14 cellular contexts compared by ENCODE assay signal in genomic region chr17:35529326-35529725, GRCh38. TPM values are rescaled to one million over a fixed set of nuclear protein-coding genes. Genes with fewer than 3 reads are reported as not detected.
DNase-seq lines count a peak whose midpoint lies in the region; ATAC-seq and TF ChIP-seq lines count a peak whose summit lies in the region.
"Not testable (repeated sequence)": the region's sequence is repeated elsewhere in the genome, so short reads cannot be mapped to it uniquely, and the experiment has no call there.
"Had no signal": no experiment of that assay in that cellular context is flagged by ENCODE, and none has a peak within 500 bp of the region (broad histone marks: within the 10 kb centered on the region; RNA-seq: fewer than 3 reads in every experiment).

No MANE protein-coding gene starts in this region.

- H3K27me3 ChIP-seq in CD4-positive, CD25-positive, alpha-beta regulatory T cell (ENCODE audit: control insufficient read depth, insufficient read depth, low read length); CD8-positive, alpha-beta memory T cell (ENCODE audit: insufficient read depth, low read length, poor library complexity, severe bottlenecking): not testable (repeated sequence)

- intact Hi-C loops in activated CD8-positive, alpha-beta T cell treated with anti-CD3 and anti-CD28 coated beads for 36 hours (cut with micrococcal nuclease); activated T-helper 1 cell treated with anti-CD3 and anti-CD28 coated beads, Interleukin-12 subunit alpha, Interleukin-12 subunit beta, Interleukin-2, Interleukin-4 antibody, amounts not matched to agents 30 ng/mL and 10 ng/mL and 1 ng/mL, durations not matched to agents 14 hours and 24 hours and 36 hours (cut with micrococcal nuclease): not testable (repeated sequence)
- intact Hi-C loops in natural killer cell (cut with micrococcal nuclease): loop anchor here (10.0 kb wide), 1 partner anchor 55 kb away; the partner anchor contains the start of gene AP2B1

- H3K4me1 Mint-ChIP-seq in CD4-positive, CD25-positive, alpha-beta regulatory T cell: peaks cover 39 to 90% (median 73%) of the 10 kb centered on the region in 4 donors
- peaks cover 73 to 90% (median 86%) of the 10 kb centered on the region in 3 donors for H3K4me1 Mint-ChIP-seq in CD8-positive, alpha-beta memory T cell
- H3K4me1 Mint-ChIP-seq in T-helper 17 cell (peaks cover 60% of the 10 kb centered on the region), natural killer cell (peaks cover 70 to 82% of the 10 kb centered on the region in 2 donors)
- peaks cover 72% of the 10 kb centered on the region for H3K4me1 Mint-ChIP-seq in activated CD8-positive, alpha-beta T cell treated with anti-CD3 and anti-CD28 coated beads for 36 hours (ENCODE audit: low read depth)
- peaks cover 76% of the 10 kb centered on the region for H3K4me1 Mint-ChIP-seq in activated T-helper 1 cell treated with anti-CD3 and anti-CD28 coated beads, Interleukin-12 subunit alpha, Interleukin-12 subunit beta, Interleukin-2, Interleukin-4 antibody, amounts not matched to agents 30 ng/mL and 10 ng/mL and 1 ng/mL, durations not matched to agents 14 hours and 24 hours and 36 hours (ENCODE audit: low read depth)
- peaks cover 84% of the 10 kb centered on the region for H3K4me1 Mint-ChIP-seq in activated naive CD8-positive, alpha-beta T cell (ENCODE audit: low read depth)
- peaks cover 73% of the 10 kb centered on the region for H3K4me1 Mint-ChIP-seq in central memory CD8-positive, alpha-beta T cell

- not testable (repeated sequence) for H3K36me3 ChIP-seq in CD4-positive, CD25-positive, alpha-beta regulatory T cell (ENCODE audit: control insufficient read depth, insufficient read depth, low read length); CD8-positive, alpha-beta memory T cell (ENCODE audit: insufficient read depth, low read length)

- not testable (repeated sequence) for H3K27me3 Mint-ChIP-seq in CD4-positive, CD25-positive, alpha-beta regulatory T cell; CD8-positive, alpha-beta memory T cell; T-helper 17 cell; activated CD8-positive, alpha-beta T cell treated with anti-CD3 and anti-CD28 coated beads for 36 hours; activated T-helper 1 cell treated with anti-CD3 and anti-CD28 coated beads, Interleukin-12 subunit alpha, Interleukin-12 subunit beta, Interleukin-2, Interleukin-4 antibody, amounts not matched to agents 30 ng/mL and 10 ng/mL and 1 ng/mL, durations not matched to agents 14 hours and 24 hours and 36 hours (ENCODE audit: insufficient read depth); activated naive CD8-positive, alpha-beta T cell; central memory CD8-positive, alpha-beta T cell; natural killer cell (ENCODE audit: low read depth in 2 of 2)

- not testable (repeated sequence) for DNase-seq in CD4-positive, CD25-positive, alpha-beta regulatory T cell; CD8-positive, alpha-beta memory T cell; T-helper 17 cell; activated CD8-positive, alpha-beta T cell treated with anti-CD3 and anti-CD28 coated beads for 36 hours; activated T-helper 1 cell treated with anti-CD3 and anti-CD28 coated beads, Interleukin-12 subunit alpha, Interleukin-12 subunit beta, Interleukin-2, Interleukin-4 antibody, amounts not matched to agents 30 ng/mL and 10 ng/mL and 1 ng/mL, durations not matched to agents 14 hours and 24 hours and 36 hours (ENCODE audit: low spot score); central memory CD8-positive, alpha-beta T cell (ENCODE audit: low spot score in 2 of 2); natural killer cell

- not testable (repeated sequence) for H3K9me3 ChIP-seq in CD4-positive, CD25-positive, alpha-beta regulatory T cell (ENCODE audit: control insufficient read depth in 2 of 2, low read length in 2 of 2); CD8-positive, alpha-beta memory T cell (ENCODE audit: low read length); T-helper 17 cell (ENCODE audit: control insufficient read depth, low read length, poor library complexity, severe bottlenecking)

- peak overlapping the region; percentile 34 to 95 (median 34) for H3K27ac Mint-ChIP-seq in CD4-positive, CD25-positive, alpha-beta regulatory T cell
- H3K27ac Mint-ChIP-seq in CD8-positive, alpha-beta memory T cell: peak overlapping the region; percentile 59 to 100 (median 90)
- H3K27ac Mint-ChIP-seq in T-helper 17 cell (peak overlapping the region; percentile 59), natural killer cell (peak overlapping the region; percentile 88 to 95)
- peak overlapping the region; percentile 81 for H3K27ac Mint-ChIP-seq in activated CD8-positive, alpha-beta T cell treated with anti-CD3 and anti-CD28 coated beads for 36 hours
- not testable (repeated sequence) for H3K27ac Mint-ChIP-seq in activated T-helper 1 cell treated with anti-CD3 and anti-CD28 coated beads, Interleukin-12 subunit alpha, Interleukin-12 subunit beta, Interleukin-2, Interleukin-4 antibody, amounts not matched to agents 30 ng/mL and 10 ng/mL and 1 ng/mL, durations not matched to agents 14 hours and 24 hours and 36 hours
- H3K27ac Mint-ChIP-seq in activated naive CD8-positive, alpha-beta T cell: peak overlapping the region; percentile 76
- peak overlapping the region; percentile 98 for H3K27ac Mint-ChIP-seq in central memory CD8-positive, alpha-beta T cell (ENCODE audit: low read depth)

- peaks cover 36% of the 10 kb centered on the region for H3K36me3 Mint-ChIP-seq in CD4-positive, CD25-positive, alpha-beta regulatory T cell
- peaks cover 13 to 37% (median 16%) of the 10 kb centered on the region in 3 donors for H3K36me3 Mint-ChIP-seq in CD8-positive, alpha-beta memory T cell
- not testable (repeated sequence) for H3K36me3 Mint-ChIP-seq in T-helper 17 cell (ENCODE audit: low read depth); natural killer cell
- peaks cover 69% of the 10 kb centered on the region for H3K36me3 Mint-ChIP-seq in activated CD8-positive, alpha-beta T cell treated with anti-CD3 and anti-CD28 coated beads for 36 hours (ENCODE audit: low read depth)
- peaks cover 43% of the 10 kb centered on the region for H3K36me3 Mint-ChIP-seq in activated T-helper 1 cell treated with anti-CD3 and anti-CD28 coated beads, Interleukin-12 subunit alpha, Interleukin-12 subunit beta, Interleukin-2, Interleukin-4 antibody, amounts not matched to agents 30 ng/mL and 10 ng/mL and 1 ng/mL, durations not matched to agents 14 hours and 24 hours and 36 hours (ENCODE audit: low read depth)
- peaks cover 21% of the 10 kb centered on the region for H3K36me3 Mint-ChIP-seq in activated naive CD8-positive, alpha-beta T cell
- peaks cover 22% of the 10 kb centered on the region for H3K36me3 Mint-ChIP-seq in central memory CD8-positive, alpha-beta T cell (ENCODE audit: insufficient read depth)

- H3K4me3 Mint-ChIP-seq in CD4-positive, CD25-positive, alpha-beta regulatory T cell: peak overlapping the region in 3 of 4 donors; percentile 46 to 86 (median 56)
- peak overlapping the region; percentile 35 to 85 (median 65) for H3K4me3 Mint-ChIP-seq in CD8-positive, alpha-beta memory T cell
- H3K4me3 Mint-ChIP-seq in T-helper 17 cell (peak overlapping the region; percentile 39), natural killer cell (peak overlapping the region; percentile 26)
- not testable (repeated sequence) for H3K4me3 Mint-ChIP-seq in activated CD8-positive, alpha-beta T cell treated with anti-CD3 and anti-CD28 coated beads for 36 hours
- H3K4me3 Mint-ChIP-seq in activated T-helper 1 cell treated with anti-CD3 and anti-CD28 coated beads, Interleukin-12 subunit alpha, Interleukin-12 subunit beta, Interleukin-2, Interleukin-4 antibody, amounts not matched to agents 30 ng/mL and 10 ng/mL and 1 ng/mL, durations not matched to agents 14 hours and 24 hours and 36 hours: peak overlapping the region; percentile 28
- H3K4me3 Mint-ChIP-seq in activated naive CD8-positive, alpha-beta T cell: peak overlapping the region; percentile 50
- peak overlapping the region; percentile 76 for H3K4me3 Mint-ChIP-seq in central memory CD8-positive, alpha-beta T cell

- not testable (repeated sequence) for H3K9me3 Mint-ChIP-seq in CD4-positive, CD25-positive, alpha-beta regulatory T cell; CD8-positive, alpha-beta memory T cell; activated T-helper 1 cell treated with anti-CD3 and anti-CD28 coated beads, Interleukin-12 subunit alpha, Interleukin-12 subunit beta, Interleukin-2, Interleukin-4 antibody, amounts not matched to agents 30 ng/mL and 10 ng/mL and 1 ng/mL, durations not matched to agents 14 hours and 24 hours and 36 hours; activated naive CD8-positive, alpha-beta T cell (ENCODE audit: low read depth); central memory CD8-positive, alpha-beta T cell; natural killer cell
- peaks cover 18% of the 10 kb centered on the region for H3K9me3 Mint-ChIP-seq in activated CD8-positive, alpha-beta T cell treated with anti-CD3 and anti-CD28 coated beads for 36 hours

- ATAC-seq in CD4-positive, CD25-positive, alpha-beta regulatory T cell (ENCODE audit: low read depth in 2 of 2); T-helper 17 cell; activated CD8-positive, alpha-beta T cell treated with anti-CD3 and anti-CD28 coated beads for 36 hours; central memory CD8-positive, alpha-beta T cell (replicated peaks; ENCODE audit: extremely low read depth, poor library complexity, severe bottlenecking); natural killer cell: not testable (repeated sequence)

- H3K4me1 ChIP-seq in CD4-positive, CD25-positive, alpha-beta regulatory T cell (ENCODE audit: control insufficient read depth, insufficient read depth, low read length, poor library complexity, severe bottlenecking): peaks cover 51% of the 10 kb centered on the region
- H3K4me1 ChIP-seq in CD8-positive, alpha-beta memory T cell (ENCODE audit: insufficient read depth, low read length): peaks cover 50% of the 10 kb centered on the region

- POLR2A ChIA-PET in CD8-positive, alpha-beta memory T cell (lab: Charles Lee): interaction anchor here (0.7 to 1.9 kb wide), 3 partner anchors 41 to 556 kb away, joined by 5 to 10 read pairs (median 5); no protein-coding TSS in a partner anchor
- POLR2A ChIA-PET in activated CD8-positive, alpha-beta T cell treated with anti-CD3 and anti-CD28 coated beads for 36 hours (lab: Charles Lee): interaction anchor here (0.6 to 1.4 kb wide), 2 partner anchors 10 to 11 kb away, joined by 3 read pairs; no protein-coding TSS in a partner anchor

- CTCF ChIA-PET in CD8-positive, alpha-beta memory T cell (lab: Charles Lee): interaction anchor here (0.6 to 13.3 kb wide), 2 partner anchors 41 to 217 kb away, joined by 5 to 167 read pairs; no protein-coding TSS in a partner anchor
- CTCF ChIA-PET in activated CD8-positive, alpha-beta T cell treated with anti-CD3 and anti-CD28 coated beads for 36 hours (lab: Charles Lee): not testable (repeated sequence)

- TF ChIP-seq CTCF in activated CD8-positive, alpha-beta T cell treated with anti-CD3 and anti-CD28 coated beads for 36 hours (IDR thresholded peaks at IDR 0.05); natural killer cell (IDR thresholded peaks at IDR 0.05): not testable (repeated sequence)

- peak overlapping the region; percentile 86 for H3K27ac ChIP-seq in CD4-positive, CD25-positive, alpha-beta regulatory T cell (ENCODE audit: insufficient read depth, low read length, poor library complexity, severe bottlenecking)
- not testable (repeated sequence) for H3K27ac ChIP-seq in CD8-positive, alpha-beta memory T cell (ENCODE audit: low read depth, low read length)

- not testable (repeated sequence) for H3K4me3 ChIP-seq in CD4-positive, CD25-positive, alpha-beta regulatory T cell (ENCODE audit: low read depth, low read length); CD8-positive, alpha-beta memory T cell (ENCODE audit: low read length)

RNA-seq across cellular contexts. Expression of gene SLFN12L, which starts 8.2 kb away (rescaled TPM):
- 105 TPM for total RNA-seq in CD4-positive, CD25-positive, alpha-beta regulatory T cell
- 10 to 100 TPM; 12.7 to 14.6 (median 13.4) TPM for polyA plus RNA-seq in CD4-positive, CD25-positive, alpha-beta regulatory T cell
- total RNA-seq in CD8-positive, alpha-beta memory T cell: 10 to 100 TPM; 48.8 to 50.8 TPM
- polyA plus RNA-seq in CD8-positive, alpha-beta memory T cell: 27.5 TPM
- total RNA-seq in T-helper 17 cell: 10 to 100 TPM; 70.0 to 90.1 TPM
- total RNA-seq in activated CD8-positive, alpha-beta T cell treated with anti-CD3 and anti-CD28 coated beads for 36 hours: 10 to 100 TPM; 41.7 to 42.5 TPM
- total RNA-seq in activated T-helper 1 cell treated with anti-CD3 and anti-CD28 coated beads, Interleukin-12 subunit alpha, Interleukin-12 subunit beta, Interleukin-2, Interleukin-4 antibody, amounts not matched to agents 30 ng/mL and 10 ng/mL and 1 ng/mL, durations not matched to agents 14 hours and 24 hours and 36 hours: 45.2 and 49.3 TPM in 2 replicates
- 100 to 1,000 TPM; 126 to 174 (median 130) TPM for total RNA-seq in natural killer cell
- total RNA-seq: HT-29 had no signal
- polyA plus RNA-seq: A549, BJ, GM23248 had no signal

RNA-seq across cellular contexts. Expression of gene SLFN14, which starts 31.3 kb away (rescaled TPM):
- 0.57 TPM for total RNA-seq in CD4-positive, CD25-positive, alpha-beta regulatory T cell
- polyA plus RNA-seq in CD4-positive, CD25-positive, alpha-beta regulatory T cell: under 1 TPM in 1 of 4 donors, not detected in 3; 0.17 TPM
- under 1 TPM; 0.15 to 0.16 TPM for total RNA-seq in CD8-positive, alpha-beta memory T cell
- polyA plus RNA-seq in CD8-positive, alpha-beta memory T cell: 0.13 TPM
- 1 to 10 TPM in 1 of 2 donors, not detected in 1; 7.2 TPM for total RNA-seq in T-helper 17 cell
- under 1 TPM in 1 of 2 experiments, not detected in 1; 0.11 TPM for total RNA-seq in activated CD8-positive, alpha-beta T cell treated with anti-CD3 and anti-CD28 coated beads for 36 hours
- total RNA-seq in activated T-helper 1 cell treated with anti-CD3 and anti-CD28 coated beads, Interleukin-12 subunit alpha, Interleukin-12 subunit beta, Interleukin-2, Interleukin-4 antibody, amounts not matched to agents 30 ng/mL and 10 ng/mL and 1 ng/mL, durations not matched to agents 14 hours and 24 hours and 36 hours: 0.05 and 0.10 TPM in 2 replicates
- under 1 TPM in 2 of 3 donors, not detected in 1; 0.35 to 0.47 TPM for total RNA-seq in natural killer cell
- total RNA-seq: Daoy, GM23248, H4, HT-29 had no signal
- polyA plus RNA-seq: A549, BJ, GM23248 had no signal

RNA-seq across cellular contexts. Expression of gene PEX12, which starts 49.0 kb away (rescaled TPM):
- 3.1 TPM for total RNA-seq in CD4-positive, CD25-positive, alpha-beta regulatory T cell
- polyA plus RNA-seq in CD4-positive, CD25-positive, alpha-beta regulatory T cell: 1 to 10 TPM; 1.1 to 3.4 (median 1.6) TPM
- total RNA-seq in CD8-positive, alpha-beta memory T cell: 1 to 10 TPM; 8.3 to 8.5 TPM
- polyA plus RNA-seq in CD8-positive, alpha-beta memory T cell: 2.0 TPM
- total RNA-seq in T-helper 17 cell (1 to 10 TPM; 3.1 to 3.6 TPM), natural killer cell (1 to 10 TPM; 2.5 to 3.0 (median 2.9) TPM)
- total RNA-seq in activated CD8-positive, alpha-beta T cell treated with anti-CD3 and anti-CD28 coated beads for 36 hours: 1 to 10 TPM; 5.1 to 5.6 TPM
- 5.0 and 5.9 TPM in 2 replicates for total RNA-seq in activated T-helper 1 cell treated with anti-CD3 and anti-CD28 coated beads, Interleukin-12 subunit alpha, Interleukin-12 subunit beta, Interleukin-2, Interleukin-4 antibody, amounts not matched to agents 30 ng/mL and 10 ng/mL and 1 ng/mL, durations not matched to agents 14 hours and 24 hours and 36 hours

RNA-seq across cellular contexts. Expression of gene AP2B1, which starts 57.8 kb away (rescaled TPM):
- 133 TPM for total RNA-seq in CD4-positive, CD25-positive, alpha-beta regulatory T cell
- polyA plus RNA-seq in CD4-positive, CD25-positive, alpha-beta regulatory T cell: 10 to 100 TPM; 59.8 to 89.2 (median 74.4) TPM
- total RNA-seq in CD8-positive, alpha-beta memory T cell: 100 to 1,000 TPM; 163 to 178 TPM
- polyA plus RNA-seq in CD8-positive, alpha-beta memory T cell: 67.9 TPM
- total RNA-seq in T-helper 17 cell (100 to 1,000 TPM in 1 of 2 donors, 10 to 100 TPM in 1; 95.9 to 114 TPM), natural killer cell (100 to 1,000 TPM; 111 to 148 (median 139) TPM)
- 100 to 1,000 TPM; 157 to 161 TPM for total RNA-seq in activated CD8-positive, alpha-beta T cell treated with anti-CD3 and anti-CD28 coated beads for 36 hours
- total RNA-seq in activated T-helper 1 cell treated with anti-CD3 and anti-CD28 coated beads, Interleukin-12 subunit alpha, Interleukin-12 subunit beta, Interleukin-2, Interleukin-4 antibody, amounts not matched to agents 30 ng/mL and 10 ng/mL and 1 ng/mL, durations not matched to agents 14 hours and 24 hours and 36 hours: 156 and 167 TPM in 2 replicates
